Comparison of ENCODE assay signal across 1 cellular context in the genomic region with DNA sequence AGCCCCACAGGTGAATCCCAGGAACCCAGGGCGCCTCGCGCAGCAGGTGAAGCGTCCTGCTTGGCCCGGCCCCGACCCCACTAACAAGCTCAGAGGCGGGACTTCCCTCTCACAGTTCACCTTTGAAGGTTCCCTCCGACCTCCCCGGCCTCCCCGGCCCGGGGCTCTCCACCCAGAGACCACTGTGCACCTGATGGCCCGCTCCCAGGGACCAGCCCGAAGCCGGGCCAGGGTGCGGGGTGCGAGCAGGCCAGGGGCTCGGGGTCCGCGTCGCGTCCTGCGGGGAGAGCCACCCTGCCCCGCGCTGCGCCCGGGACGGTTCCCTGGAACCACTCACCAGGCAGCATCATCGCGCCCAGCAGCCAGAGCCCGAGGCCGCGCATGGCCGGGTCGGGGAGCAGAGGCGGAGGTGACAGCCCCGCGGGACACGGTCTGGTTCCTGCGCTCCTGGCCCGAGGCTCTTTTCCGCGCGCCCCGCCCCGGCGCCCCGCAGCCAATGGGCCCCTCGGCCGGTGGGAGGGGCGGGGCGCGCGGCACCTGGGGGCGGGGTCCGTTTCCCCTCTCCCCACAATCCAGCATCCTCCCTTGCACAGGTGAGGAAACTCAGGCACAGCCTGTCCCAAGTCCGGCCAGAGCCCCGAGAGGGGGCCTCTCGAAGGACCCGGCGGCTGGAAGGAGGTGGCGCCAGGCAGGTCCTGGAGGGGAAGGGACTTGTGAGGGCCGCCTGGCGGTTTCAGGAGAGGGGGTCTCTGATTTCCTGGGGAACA.
TF ChIP-seq lines count a peak whose summit lies in the region.

A gene (minus strand): TSS at position 434 of the 767 bp plus-strand sequence. CDS start 51 bp downstream, at position 383.

TF ChIP-seq in IMR-90, 13 proteins besides CTCF, POLR2A, EP300 and RAD21 (continued from another document):
- TF ChIP-seq, protein P1, sequence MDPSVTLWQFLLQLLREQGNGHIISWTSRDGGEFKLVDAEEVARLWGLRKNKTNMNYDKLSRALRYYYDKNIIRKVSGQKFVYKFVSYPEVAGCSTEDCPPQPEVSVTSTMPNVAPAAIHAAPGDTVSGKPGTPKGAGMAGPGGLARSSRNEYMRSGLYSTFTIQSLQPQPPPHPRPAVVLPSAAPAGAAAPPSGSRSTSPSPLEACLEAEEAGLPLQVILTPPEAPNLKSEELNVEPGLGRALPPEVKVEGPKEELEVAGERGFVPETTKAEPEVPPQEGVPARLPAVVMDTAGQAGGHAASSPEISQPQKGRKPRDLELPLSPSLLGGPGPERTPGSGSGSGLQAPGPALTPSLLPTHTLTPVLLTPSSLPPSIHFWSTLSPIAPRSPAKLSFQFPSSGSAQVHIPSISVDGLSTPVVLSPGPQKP (IDR thresholded peaks at IDR 0.05; ENCODE audit: borderline replicate concordance, low read depth, low read length), result no peak
- TF ChIP-seq NFE2L2 (IDR thresholded peaks at IDR 0.05; ENCODE audit: low read depth, low read length), result no peak
